ENCODE assay signal across 9 cellular contexts in genomic region chr2:39099820-39100728, GRCh38. TPM values are rescaled to one million over a fixed set of nuclear protein-coding genes. Genes with fewer than 3 reads are reported as not detected.
DNase-seq lines count a peak whose midpoint lies in the region; ATAC-seq, FAIRE-seq and TF ChIP-seq lines count a peak whose summit lies in the region.
"Had no signal": no experiment of that assay in that cellular context is flagged by ENCODE, and none has a peak within 500 bp of the region (broad histone marks: within the 10 kb centered on the region; RNA-seq: fewer than 3 reads in every experiment).

No MANE protein-coding gene starts in this region.

- peak overlapping the region; percentile 4 for H3K27ac ChIP-seq in DOHH2 (ENCODE audit: low read depth, low read length)
- H3K27ac ChIP-seq in K562 (ENCODE audit: extremely low read depth, low read depth, low read length) = no peak overlapping the region
- H3K27ac ChIP-seq: right atrium auricular region had no signal

- intact Hi-C loops in K562 (cut with micrococcal nuclease) = no loop called here

- no peak overlapping the region for H2AFZ ChIP-seq in K562 (ENCODE audit: low read depth, low read length)

- POLR2A ChIA-PET in K562 (lab: Yijun Ruan, JAX) = interaction anchor here (0.6 kb wide), 1 partner anchor 20 kb away, joined by 4 read pairs; no protein-coding TSS in a partner anchor

- no peak for TF ChIP-seq RAD21 in K562 (CRISPR knock-in tag; conservative IDR thresholded peaks at IDR 0.05 in 1 of 2, IDR thresholded peaks at IDR 0.05 in 1 of 2)

- H4K20me1 ChIP-seq in DOHH2 (ENCODE audit: control insufficient read depth, insufficient read depth, low read depth, low read length) (no peaks in the 10 kb centered on the region), K562 (replicated peaks; ENCODE audit: control insufficient read depth, insufficient read depth, low read length) (no peaks in the 10 kb centered on the region)

- no peak for TF ChIP-seq EP300 in K562 (IDR thresholded peaks at IDR 0.05; ENCODE audit: low read length)

- H3K79me2 ChIP-seq in DOHH2 (ENCODE audit: control insufficient read depth, low read length) (peaks cover 99% of the 10 kb centered on the region), K562 (ENCODE audit: control insufficient read depth, insufficient read depth, low read length) (peaks cover 95% of the 10 kb centered on the region)

- H3K9me3 ChIP-seq in DOHH2 (ENCODE audit: control insufficient read depth, insufficient read depth, low read length) (no peaks in the 10 kb centered on the region), K562 (replicated peaks; ENCODE audit: control insufficient read depth, insufficient read depth, low read depth, low read length) (no peaks in the 10 kb centered on the region)
- H3K9me3 ChIP-seq: right atrium auricular region had no signal

- H3K9me2 ChIP-seq in DOHH2 (replicated peaks; ENCODE audit: control insufficient read depth, low read length) = no peaks in the 10 kb centered on the region

- no peaks in the 10 kb centered on the region for H3K9me1 ChIP-seq in K562 (ENCODE audit: control insufficient read depth, insufficient read depth, low read length)

- TF ChIP-seq POLR2A in K562 (conservative IDR thresholded peaks at IDR 0.05) = no peak

- TF ChIP-seq CTCF in DOHH2 (IDR thresholded peaks at IDR 0.05; ENCODE audit: low read depth, low read length, poor library complexity, severe bottlenecking) (no peak), K562 (IDR thresholded peaks at IDR 0.05 in 2 of 3, conservative IDR thresholded peaks at IDR 0.05 in 1 of 3; ENCODE audit: insufficient read depth in 2 of 3, low read depth in 1 of 3, low read length in 3 of 3) (no peak), foreskin fibroblast (IDR thresholded peaks at IDR 0.05; ENCODE audit: low read depth, low read length) (no peak)

- no peaks in the 10 kb centered on the region for H3F3A ChIP-seq in DOHH2 (ENCODE audit: control insufficient read depth, insufficient read depth)

- WGBS in K562 (ENCODE audit: insufficient coverage, low coverage, missing lambda C conversion rate) = 79% methylated on average over 7 of the region's 7 CpGs

- H3K4me2 ChIP-seq in DOHH2 (ENCODE audit: low read length) = peak overlapping the region; percentile 46
- no peak overlapping the region for H3K4me2 ChIP-seq in K562 (ENCODE audit: insufficient read depth, low read length)

- no peak overlapping the region for H3K9ac ChIP-seq in K562 (ENCODE audit: insufficient read depth in 1 of 2, low read depth in 2 of 2, low read length in 2 of 2)

- H3K4me1 ChIP-seq in DOHH2 (ENCODE audit: control insufficient read depth, low read length) (peaks cover 49% of the 10 kb centered on the region), K562 (replicated peaks in 1 of 2; ENCODE audit: control insufficient read depth in 2 of 2, insufficient read depth in 2 of 2, low read length in 2 of 2) (peaks cover 0 to 4% of the 10 kb centered on the region in 2 experiments; a peak in 1 of 5 replicates)

- FAIRE-seq in K562 (lab: Jason Lieb, UNC) = no peak

- CTCF ChIA-PET in K562 (lab: Yijun Ruan, JAX; ENCODE audit: low intra/inter-chr PET ratio) = no interaction called here

- DNase-seq in K562 (ENCODE audit: extremely low read depth in 1 of 4, low spot score in 3 of 4) (no peak), foreskin fibroblast (no peak), NCI-H1048 (lab: John Stamatoyannopoulos, UW) (no peak), NCI-H2171 treated with DMSO at 0.1 percent for 48 hours (lab: John Stamatoyannopoulos, UW) (no peak), NCI-H1092 treated with DMSO at 0.1 percent for 48 hours (lab: John Stamatoyannopoulos, UW) (no peak)

- H3K27me3 ChIP-seq in DOHH2 (ENCODE audit: control insufficient read depth, low read length) = no peaks in the 10 kb centered on the region
- H3K27me3 ChIP-seq in K562 (ENCODE audit: control insufficient read depth in 2 of 2, insufficient read depth in 2 of 2, low read length in 2 of 2) = no peaks in the 10 kb centered on the region
- H3K27me3 ChIP-seq: right atrium auricular region had no signal

- H3K36me3 ChIP-seq in DOHH2 (ENCODE audit: control insufficient read depth, low read length) (peaks cover 20% of the 10 kb centered on the region), K562 (ENCODE audit: control insufficient read depth, insufficient read depth, low read length) (0 out of 3 replicates have a peak, but pooled peaks cover 2% of the 10 kb centered on the region)
- H3K36me3 ChIP-seq: right atrium auricular region had no signal

- peak overlapping the region; percentile 15; the same call in 1 of the 2 replicates for H3K4me3 ChIP-seq in DOHH2 (ENCODE audit: low read length)
- H3K4me3 ChIP-seq in K562 = no peak overlapping the region
- no peak overlapping the region for H3K4me3 ChIP-seq in foreskin fibroblast (ENCODE audit: low read depth in 1 of 2, low read length in 2 of 2)
- H3K4me3 ChIP-seq: right atrium auricular region had no signal

- in situ Hi-C loops in K562 (cut with MboI) = no loop called here

- ATAC-seq in GM19395 (IDR thresholded peaks at IDR 0.05; ENCODE audit: unreplicated experiment) (peak; percentile 79), HG03439 (IDR thresholded peaks at IDR 0.05; ENCODE audit: unreplicated experiment) (peak; percentile 65), K562 (no peak)

- no TSS peak for BruUV-seq in K562 (replicated peaks; lab: Mats Ljungman, UMichigan)

TF ChIP-seq in K562, 482 proteins besides CTCF, POLR2A, EP300 and RAD21 (continues in another document):
- TF ChIP-seq, protein P1, sequence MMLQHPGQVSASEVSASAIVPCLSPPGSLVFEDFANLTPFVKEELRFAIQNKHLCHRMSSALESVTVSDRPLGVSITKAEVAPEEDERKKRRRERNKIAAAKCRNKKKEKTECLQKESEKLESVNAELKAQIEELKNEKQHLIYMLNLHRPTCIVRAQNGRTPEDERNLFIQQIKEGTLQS (IDR thresholded peaks at IDR 0.05) = peak; percentile 71
- TF ChIP-seq, protein P1 (CRISPR knock-in tag; conservative IDR thresholded peaks at IDR 0.05) = no peak
- TF ChIP-seq JUND (IDR thresholded peaks at IDR 0.05; ENCODE audit: borderline replicate concordance, low read depth, low read length) = 0 out of 2 replicates have a peak, but pooled peaks have one; percentile 3
- no peak for TF ChIP-seq JUND (tag; IDR thresholded peaks at IDR 0.05; ENCODE audit: borderline replicate concordance, low read depth, low read length)
- peak; percentile 42 for TF ChIP-seq FOSL1 (tag; conservative IDR thresholded peaks at IDR 0.05)
- no peak for TF ChIP-seq POLR2AphosphoS5 (IDR thresholded peaks at IDR 0.05; ENCODE audit: control insufficient read depth, insufficient read depth, low read depth, low read length)

RNA-seq across cellular contexts. Expression of gene SOS1, which starts 20.8 kb away (rescaled TPM):
- total RNA-seq in K562 (2011; cell fraction: chromatin; rRNA removed; ENCODE audit: low replicate concordance) = 26.1 and 163 TPM in 2 replicates
- 8.8 and 15.8 TPM in 2 replicates for total RNA-seq in K562 (2011; cell fraction: nucleolus; rRNA removed)
- total RNA-seq in K562 (2011; cell fraction: nucleoplasm; rRNA removed) = 38.1 and 53.0 TPM in 2 replicates
- total RNA-seq in K562 (2014; rRNA removed) = 6.3 and 7.6 TPM in 2 replicates
- 16.3 and 17.9 TPM in 2 replicates for total RNA-seq in K562 (2014; rRNA removed; fragmentation: Illumina TruSeq; extraction: Trizol)
- total RNA-seq in K562 (2015; rRNA removed; fragmentation: Illumina TruSeq; extraction: Trizol) = 20.1 and 21.6 TPM in 2 replicates
- total RNA-seq in K562 (2021) = 23.1 and 23.8 TPM in 2 replicates
- polyA plus RNA-seq in K562 (2011; rRNA removed) = 27.1 and 27.9 TPM in 2 replicates
- polyA plus RNA-seq in K562 (2011; cell fraction: cytosol; rRNA removed) = 16.0 and 30.7 TPM in 2 replicates
- polyA plus RNA-seq in K562 (2011; cell fraction: nucleus; rRNA removed) = 61.3 and 78.0 TPM in 2 replicates
- polyA plus RNA-seq in K562 (2012) = 13.2 and 16.3 TPM in 2 replicates
- 24.5 and 26.8 TPM in 2 replicates for polyA plus RNA-seq in K562 (2014; fragmentation: Illumina TruSeq; extraction: Trizol)
- 1 to 10 TPM; 2.5 to 4.0 TPM for polyA plus RNA-seq in K562 (2014; fragmentation: Nextera tagmentation; extraction: Ambion mirVana)
- 10.9 and 12.1 TPM in 2 replicates for polyA plus RNA-seq in K562 (2014; rRNA removed)
- polyA minus RNA-seq in K562 (2011; rRNA and poly(A)+ RNA removed) = 80.6 and 96.0 TPM in 2 replicates
- 15.1 and 17.0 TPM in 2 replicates for polyA minus RNA-seq in K562 (2011; cell fraction: cytosol; rRNA and poly(A)+ RNA removed)
- polyA minus RNA-seq in K562 (2011; cell fraction: nucleus; rRNA and poly(A)+ RNA removed) = 52.2 and 93.1 TPM in 2 replicates
